8 cellular contexts compared by ENCODE assay signal in the genomic region with DNA sequence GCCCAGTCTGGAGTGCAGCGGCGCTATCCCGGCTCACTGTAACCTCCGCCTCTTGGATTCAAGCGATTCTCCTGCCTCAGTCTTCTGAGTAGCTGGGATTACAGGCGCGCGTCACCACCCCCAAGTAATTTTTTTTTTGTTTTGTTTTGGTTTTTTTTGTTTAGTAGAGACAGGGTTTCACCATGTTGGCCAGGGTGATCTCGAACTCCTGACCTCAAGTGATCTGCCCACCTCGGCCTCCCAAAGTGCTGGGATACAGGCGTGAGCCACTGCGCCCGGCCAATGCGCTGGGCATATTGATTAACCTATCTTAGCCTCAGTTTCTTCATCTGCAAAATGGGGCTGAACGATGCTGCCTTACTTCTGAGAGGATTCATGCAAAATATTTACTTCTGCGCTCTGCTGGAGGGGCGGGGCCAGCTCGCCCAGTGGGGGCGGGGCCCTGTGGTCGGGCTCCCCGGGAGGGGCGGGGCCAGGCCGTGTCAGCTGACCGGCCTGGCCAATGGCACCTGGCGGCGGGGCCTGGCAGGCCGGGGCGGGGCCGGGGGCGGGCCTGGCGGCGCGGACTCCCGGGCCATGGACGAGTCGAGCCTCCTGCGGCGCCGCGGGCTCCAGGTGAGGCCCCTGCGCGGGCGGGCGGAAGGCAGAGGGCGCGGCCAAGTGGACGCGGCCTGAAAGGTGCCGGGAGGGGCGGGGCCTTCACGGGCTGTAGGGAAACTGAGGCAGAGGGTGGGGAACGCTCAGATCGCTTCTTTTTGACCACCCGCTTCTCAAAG. TPM values are rescaled to one million over a fixed set of nuclear protein-coding genes. Genes with fewer than 3 reads are reported as not detected.
DNase-seq lines count a peak whose midpoint lies in the region; TF ChIP-seq lines count a peak whose summit lies in the region.

A gene (plus strand): TSS at position 562 of the 776 bp plus-strand sequence. CDS start 15 bp downstream, at position 577.

- peak within 1 kb of the TSS; percentile 64 for H3K4me3 ChIP-seq in WERI-Rb-1 (ENCODE audit: low read depth, low read length)
- H3K4me3 ChIP-seq in spleen: peak within 1 kb of the TSS; percentile 34 to 82 (median 54)

- in situ Hi-C loops in T47D (cut with HindIII; ENCODE audit: low pct_unique_long_range_greater_than_20kb, low sequenced_read_pairs): no loop called here

- TF ChIP-seq CTCF in WERI-Rb-1 (IDR thresholded peaks at IDR 0.05; ENCODE audit: low read depth, low read length) (no peak), spleen (IDR thresholded peaks at IDR 0.05 in 8 of 11, conservative IDR thresholded peaks at IDR 0.05 in 3 of 11) (peak in 1 of 11 experiments; percentile 23)

- H3K27me3 ChIP-seq in WERI-Rb-1 (ENCODE audit: insufficient read depth, low read depth, severe bottlenecking) (no peaks in the 10 kb centered on the region), spleen (replicated peaks in 1 of 7) (peaks cover 0 to 30% (median 0%) of the 10 kb centered on the region in 7 donors)

- H3K9me3 ChIP-seq in WERI-Rb-1 (ENCODE audit: severe bottlenecking): peaks cover 5% of the 10 kb centered on the region
- H3K9me3 ChIP-seq in spleen: no peaks in the 10 kb centered on the region

- 23 to 56% (median 29%) methylated on average over 22 to 54 of the region's 54 CpGs for WGBS in spleen, 5 donors

- peaks cover 17 to 52% (median 37%) of the 10 kb centered on the region in 6 donors for H3K4me1 ChIP-seq in spleen

- H3K27ac ChIP-seq in WERI-Rb-1 (no peak within 1 kb of the TSS), spleen (peak within 1 kb of the TSS; percentile 27 to 87 (median 79))

- H3K36me3 ChIP-seq in WERI-Rb-1 (no peaks in the 10 kb centered on the region), spleen (peaks cover 0 to 11% (median 0%) of the 10 kb centered on the region in 6 donors)

- DNase-seq in ELR (ENCODE audit: low read depth) (peak; percentile 74), HCEC 1CT (peak; percentile 54), NCI-H1694 (lab: John Stamatoyannopoulos, UW) (peak; percentile 38), WERI-Rb-1 (peak; percentile 80), T47D (ENCODE audit: low read depth in 1 of 2, low spot score in 1 of 2) (peak; percentile 88 to 91), iPS-NIHi7 (ENCODE audit: extremely low spot score) (peak; percentile 98), spleen (peak; percentile 97), NCI-H2107 treated with DMSO at 0.1 percent for 48 hours (lab: John Stamatoyannopoulos, UW; ENCODE audit: unreplicated experiment) (no peak)

- intact Hi-C loops in spleen (cut with DNase I; ENCODE audit: low total_unique reads): no loop called here

- TF ChIP-seq POLR2A in spleen (IDR thresholded peaks at IDR 0.05): peak in 1 of 3 donors; percentile 34

RNA-seq across cellular contexts. Expression of the gene that starts here (rescaled TPM):
- total RNA-seq in spleen: 10 to 100 TPM; 31.3 to 52.7 (median 39.4) TPM
- polyA plus RNA-seq in spleen: 10 to 100 TPM in 2 of 3 donors, 1 to 10 TPM in 1; 8.9 to 17.1 (median 16.1) TPM
